In genomic region chr21:33976082-33976979, GRCh38 we compare ENCODE assay signal across 9 cellular contexts.
DNase-seq lines count a peak whose midpoint lies in the region; ATAC-seq and TF ChIP-seq lines count a peak whose summit lies in the region.
"Had no signal": no experiment of that assay in that cellular context is flagged by ENCODE, and none has a peak within 500 bp of the region (broad histone marks: within the 10 kb centered on the region; RNA-seq: fewer than 3 reads in every experiment).

No MANE protein-coding gene starts in this region.

- H3K79me2 ChIP-seq in OCI-LY1 (ENCODE audit: insufficient read depth, low read length) = no peaks in the 10 kb centered on the region

- no peaks in the 10 kb centered on the region for H3F3A ChIP-seq in OCI-LY1 (ENCODE audit: insufficient read depth, low read length)

- no peaks in the 10 kb centered on the region for H3K9me2 ChIP-seq in OCI-LY1 (ENCODE audit: low read depth, low read length)

- no peaks in the 10 kb centered on the region for H3K9me3 ChIP-seq in OCI-LY1 (ENCODE audit: low read length)

- peak; percentile 45 for ATAC-seq in HG02943 (IDR thresholded peaks at IDR 0.05; ENCODE audit: low read depth, unreplicated experiment)

- H3K36me3 ChIP-seq in OCI-LY1 (ENCODE audit: insufficient read depth, low read length) = no peaks in the 10 kb centered on the region

- TF ChIP-seq CTCF in OCI-LY1 (IDR thresholded peaks at IDR 0.05; ENCODE audit: low read length) (no peak), retinal pigment epithelial cell (conservative IDR thresholded peaks at IDR 0.05; ENCODE audit: low read depth, low read length) (no peak)

- H3K4me1 ChIP-seq in OCI-LY1 (ENCODE audit: insufficient read depth, low read length, severe bottlenecking) = peaks cover 55% of the 10 kb centered on the region

- peak; percentile 68 for DNase-seq in NK-92 treated with Interleukin-12 subunit alpha and Interleukin-12 subunit beta, amount 100 ng/mL, for 24 hours (lab: John Stamatoyannopoulos, UW)
- no peak for DNase-seq in NK-92 (lab: John Stamatoyannopoulos, UW; ENCODE audit: unreplicated experiment)
- DNase-seq in activated T-cell treated with anti-CD3 and anti-CD28 coated beads for 48 hours (ENCODE audit: low read depth) = peak; percentile 57
- peak; percentile 98 for DNase-seq in fibroblast of peridontal ligament (ENCODE audit: extremely low read depth)
- DNase-seq in retinal pigment epithelial cell (ENCODE audit: low read depth) = peak; percentile 83
- DNase-seq in NCI-H446 (lab: John Stamatoyannopoulos, UW) = no peak

- H3K27ac ChIP-seq in OCI-LY1 (ENCODE audit: low read depth, low read length, poor library complexity, severe bottlenecking) = peak overlapping the region; percentile 97
- H3K27ac ChIP-seq: C4-2B had no signal

- no peaks in the 10 kb centered on the region for H3K27me3 ChIP-seq in OCI-LY1 (ENCODE audit: insufficient read depth, low read length)

- peak overlapping the region; percentile 59 for H3K9ac ChIP-seq in OCI-LY1 (ENCODE audit: low read length)

- peak overlapping the region; percentile 48 for H3K4me3 ChIP-seq in OCI-LY1 (ENCODE audit: low read depth, low read length, poor library complexity, severe bottlenecking)
- peak overlapping the region; percentile 6 for H3K4me3 ChIP-seq in retinal pigment epithelial cell (ENCODE audit: low read length)

- H3K4me2 ChIP-seq in OCI-LY1 (ENCODE audit: low read length) = peak overlapping the region; percentile 60

- H2AFZ ChIP-seq in OCI-LY1 (ENCODE audit: low read length) = peak overlapping the region; percentile 47

- no peaks in the 10 kb centered on the region for H4K20me1 ChIP-seq in OCI-LY1 (ENCODE audit: insufficient read depth, low read length)

Comparison
In these comparisons a context has a peak if more than half of its experiments do, and no peak if none do; other contexts are left out.
1. DNase-seq: peak in NK-92 treated with Interleukin-12 subunit alpha and Interleukin-12 subunit beta, amount 100 ng/mL, for 24 hours (single experiment), activated T-cell treated with anti-CD3 and anti-CD28 coated beads for 48 hours (single experiment), fibroblast of peridontal ligament (single experiment) and retinal pigment epithelial cell (single experiment); none in NK-92 (single experiment) and NCI-H446 (0 of 2).